In the genomic region with DNA sequence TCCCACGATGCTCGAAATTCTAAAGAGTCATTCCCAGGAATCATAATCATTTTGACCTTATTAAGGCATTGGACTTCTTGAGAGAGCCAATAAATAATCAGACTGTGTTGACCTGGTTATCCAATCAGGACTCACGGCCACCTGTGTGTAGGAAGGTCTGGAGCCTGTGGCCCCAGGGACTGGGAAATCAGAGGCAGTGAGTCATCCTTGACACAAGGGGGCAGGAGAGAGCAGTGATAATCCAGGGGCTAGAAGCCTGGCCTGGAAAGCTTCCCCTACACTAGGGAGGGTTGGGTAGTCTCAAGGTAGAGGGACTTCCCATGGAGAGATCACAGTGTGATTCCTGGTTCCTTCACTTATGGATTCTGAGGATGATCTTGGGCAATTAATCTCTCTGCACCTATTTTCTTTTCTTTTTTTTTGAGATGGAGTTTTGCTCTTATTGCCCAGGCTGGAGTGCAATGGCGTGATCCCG, we compare ENCODE assay signal across 1 cellular context.
TF ChIP-seq lines count a peak whose summit lies in the region.

No MANE protein-coding gene starts in this region.

TF ChIP-seq in HepG2, 621 proteins besides CTCF, POLR2A, EP300 and RAD21 (continued from another document and continues in another):
- TF ChIP-seq, protein P1, sequence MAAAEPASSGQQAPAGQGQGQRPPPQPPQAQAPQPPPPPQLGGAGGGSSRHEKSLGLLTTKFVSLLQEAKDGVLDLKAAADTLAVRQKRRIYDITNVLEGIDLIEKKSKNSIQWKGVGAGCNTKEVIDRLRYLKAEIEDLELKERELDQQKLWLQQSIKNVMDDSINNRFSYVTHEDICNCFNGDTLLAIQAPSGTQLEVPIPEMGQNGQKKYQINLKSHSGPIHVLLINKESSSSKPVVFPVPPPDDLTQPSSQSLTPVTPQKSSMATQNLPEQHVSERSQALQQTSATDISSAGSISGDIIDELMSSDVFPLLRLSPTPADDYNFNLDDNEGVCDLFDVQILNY (CRISPR knock-in tag; conservative IDR thresholded peaks at IDR 0.05): no peak
- TF ChIP-seq TEAD3 (CRISPR knock-in tag; optimal IDR thresholded peaks at IDR 0.05; ENCODE audit: borderline replicate concordance) (peak; percentile 31), THAP11 (CRISPR knock-in tag; IDR thresholded peaks at IDR 0.05) (0 out of 2 replicates have a peak, but pooled peaks have one; percentile 40), ZFP36 (IDR thresholded peaks at IDR 0.05; ENCODE audit: borderline replicate concordance, low read depth, low read length, partially characterized antibody) (no peak), ZKSCAN1 (IDR thresholded peaks at IDR 0.05; ENCODE audit: low read length) (no peak), RFX1 (IDR thresholded peaks at IDR 0.05) (no peak), HMGA1 (CRISPR knock-in tag; conservative IDR thresholded peaks at IDR 0.05) (no peak), SMC3 (IDR thresholded peaks at IDR 0.05; ENCODE audit: low read length) (peak; percentile 95), SMARCC2 (IDR thresholded peaks at IDR 0.05) (no peak), NR2C2 (CRISPR knock-in tag; IDR thresholded peaks at IDR 0.05; ENCODE audit: borderline replicate concordance) (no peak), ZNF556 (CRISPR knock-in tag; IDR thresholded peaks at IDR 0.05; ENCODE audit: borderline replicate concordance) (no peak), MAFG (CRISPR knock-in tag; IDR thresholded peaks at IDR 0.05) (no peak), ZNF367 (CRISPR knock-in tag; IDR thresholded peaks at IDR 0.05; ENCODE audit: borderline replicate concordance) (no peak), AHR (CRISPR knock-in tag; IDR thresholded peaks at IDR 0.05) (no peak), SYNCRIP (IDR thresholded peaks at IDR 0.05; ENCODE audit: insufficient read depth, low read depth, low read length) (no peak), ZNF614 (CRISPR knock-in tag; IDR thresholded peaks at IDR 0.05; ENCODE audit: borderline replicate concordance) (0 out of 2 replicates have a peak, but pooled peaks have one; percentile 33), MTF1 (CRISPR knock-in tag; IDR thresholded peaks at IDR 0.05) (no peak), SRSF1 (optimal IDR thresholded peaks at IDR 0.05; ENCODE audit: low read depth, low read length) (no peak), KDM4B (CRISPR knock-in tag; IDR thresholded peaks at IDR 0.05) (0 out of 2 replicates have a peak, but pooled peaks have one; percentile 46), ZNF768 (CRISPR knock-in tag; IDR thresholded peaks at IDR 0.05) (no peak), REL (CRISPR knock-in tag; conservative IDR thresholded peaks at IDR 0.05) (no peak), CENPT (CRISPR knock-in tag; IDR thresholded peaks at IDR 0.05; ENCODE audit: low read depth) (no peak), ZNF7 (CRISPR knock-in tag; IDR thresholded peaks at IDR 0.05) (no peak), ZNF326 (CRISPR knock-in tag; IDR thresholded peaks at IDR 0.05; ENCODE audit: borderline replicate concordance) (no peak), ZFP36L2 (CRISPR knock-in tag; IDR thresholded peaks at IDR 0.05) (no peak), FOXA1 (IDR thresholded peaks at IDR 0.05) (no peak), FOXA1 (CRISPR knock-in tag; IDR thresholded peaks at IDR 0.05) (no peak), ZNF335 (CRISPR knock-in tag; IDR thresholded peaks at IDR 0.05) (no peak), PTBP1 (IDR thresholded peaks at IDR 0.05; ENCODE audit: low read depth, low read length, poor library complexity, severe bottlenecking) (no peak), ZNF180 (CRISPR knock-in tag; IDR thresholded peaks at IDR 0.05; ENCODE audit: borderline replicate concordance, low read depth) (no peak), ZNF224 (CRISPR knock-in tag; IDR thresholded peaks at IDR 0.05) (no peak), KAT7 (CRISPR knock-in tag; IDR thresholded peaks at IDR 0.05; ENCODE audit: borderline replicate concordance) (no peak), GPN1 (CRISPR knock-in tag; IDR thresholded peaks at IDR 0.05; ENCODE audit: borderline replicate concordance) (no peak), SALL1 (CRISPR knock-in tag; IDR thresholded peaks at IDR 0.05) (no peak), NCOA2 (CRISPR knock-in tag; IDR thresholded peaks at IDR 0.05) (no peak), ZSCAN31 (CRISPR knock-in tag; IDR thresholded peaks at IDR 0.05; ENCODE audit: low read depth) (no peak), HNF4G (IDR thresholded peaks at IDR 0.05; ENCODE audit: borderline replicate concordance, low read depth, low read length) (no peak), HNF4G (CRISPR knock-in tag; IDR thresholded peaks at IDR 0.05; ENCODE audit: borderline replicate concordance, low read depth) (no peak), ZNF549 (CRISPR knock-in tag; IDR thresholded peaks at IDR 0.05) (no peak), ZSCAN22 (CRISPR knock-in tag; IDR thresholded peaks at IDR 0.05) (no peak), ZNF12 (CRISPR knock-in tag; IDR thresholded peaks at IDR 0.05) (no peak), KLF9 (CRISPR knock-in tag; IDR thresholded peaks at IDR 0.05; ENCODE audit: low read depth) (no peak), MTA3 (CRISPR knock-in tag; IDR thresholded peaks at IDR 0.05) (no peak), ZNF34 (CRISPR knock-in tag; IDR thresholded peaks at IDR 0.05; ENCODE audit: borderline replicate concordance) (no peak), ZFP36L1 (CRISPR knock-in tag; IDR thresholded peaks at IDR 0.05) (no peak)
- TF ChIP-seq, protein P2, sequence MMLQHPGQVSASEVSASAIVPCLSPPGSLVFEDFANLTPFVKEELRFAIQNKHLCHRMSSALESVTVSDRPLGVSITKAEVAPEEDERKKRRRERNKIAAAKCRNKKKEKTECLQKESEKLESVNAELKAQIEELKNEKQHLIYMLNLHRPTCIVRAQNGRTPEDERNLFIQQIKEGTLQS (CRISPR knock-in tag; IDR thresholded peaks at IDR 0.05): no peak
- TF ChIP-seq, protein P3, sequence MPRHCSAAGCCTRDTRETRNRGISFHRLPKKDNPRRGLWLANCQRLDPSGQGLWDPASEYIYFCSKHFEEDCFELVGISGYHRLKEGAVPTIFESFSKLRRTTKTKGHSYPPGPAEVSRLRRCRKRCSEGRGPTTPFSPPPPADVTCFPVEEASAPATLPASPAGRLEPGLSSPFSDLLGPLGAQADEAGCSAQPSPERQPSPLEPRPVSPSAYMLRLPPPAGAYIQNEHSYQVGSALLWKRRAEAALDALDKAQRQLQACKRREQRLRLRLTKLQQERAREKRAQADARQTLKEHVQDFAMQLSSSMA (CRISPR knock-in tag; IDR thresholded peaks at IDR 0.05): no peak
- TF ChIP-seq, protein P4, sequence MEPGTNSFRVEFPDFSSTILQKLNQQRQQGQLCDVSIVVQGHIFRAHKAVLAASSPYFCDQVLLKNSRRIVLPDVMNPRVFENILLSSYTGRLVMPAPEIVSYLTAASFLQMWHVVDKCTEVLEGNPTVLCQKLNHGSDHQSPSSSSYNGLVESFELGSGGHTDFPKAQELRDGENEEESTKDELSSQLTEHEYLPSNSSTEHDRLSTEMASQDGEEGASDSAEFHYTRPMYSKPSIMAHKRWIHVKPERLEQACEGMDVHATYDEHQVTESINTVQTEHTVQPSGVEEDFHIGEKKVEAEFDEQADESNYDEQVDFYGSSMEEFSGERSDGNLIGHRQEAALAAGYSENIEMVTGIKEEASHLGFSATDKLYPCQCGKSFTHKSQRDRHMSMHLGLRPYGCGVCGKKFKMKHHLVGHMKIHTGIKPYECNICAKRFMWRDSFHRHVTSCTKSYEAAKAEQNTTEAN (CRISPR knock-in tag; conservative IDR thresholded peaks at IDR 0.05): no peak
- TF ChIP-seq, protein P5, sequence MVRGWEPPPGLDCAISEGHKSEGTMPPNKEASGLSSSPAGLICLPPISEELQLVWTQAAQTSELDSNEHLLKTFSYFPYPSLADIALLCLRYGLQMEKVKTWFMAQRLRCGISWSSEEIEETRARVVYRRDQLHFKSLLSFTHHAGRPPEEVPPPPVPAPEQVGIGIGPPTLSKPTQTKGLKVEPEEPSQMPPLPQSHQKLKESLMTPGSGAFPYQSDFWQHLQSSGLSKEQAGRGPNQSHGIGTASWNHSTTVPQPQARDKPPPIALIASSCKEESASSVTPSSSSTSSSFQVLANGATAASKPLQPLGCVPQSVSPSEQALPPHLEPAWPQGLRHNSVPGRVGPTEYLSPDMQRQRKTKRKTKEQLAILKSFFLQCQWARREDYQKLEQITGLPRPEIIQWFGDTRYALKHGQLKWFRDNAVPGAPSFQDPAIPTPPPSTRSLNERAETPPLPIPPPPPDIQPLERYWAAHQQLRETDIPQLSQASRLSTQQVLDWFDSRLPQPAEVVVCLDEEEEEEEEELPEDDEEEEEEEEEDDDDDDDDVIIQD (CRISPR knock-in tag; IDR thresholded peaks at IDR 0.05; ENCODE audit: low read depth): 0 out of 2 replicates have a peak, but pooled peaks have one; percentile 43
- TF ChIP-seq, protein P6, sequence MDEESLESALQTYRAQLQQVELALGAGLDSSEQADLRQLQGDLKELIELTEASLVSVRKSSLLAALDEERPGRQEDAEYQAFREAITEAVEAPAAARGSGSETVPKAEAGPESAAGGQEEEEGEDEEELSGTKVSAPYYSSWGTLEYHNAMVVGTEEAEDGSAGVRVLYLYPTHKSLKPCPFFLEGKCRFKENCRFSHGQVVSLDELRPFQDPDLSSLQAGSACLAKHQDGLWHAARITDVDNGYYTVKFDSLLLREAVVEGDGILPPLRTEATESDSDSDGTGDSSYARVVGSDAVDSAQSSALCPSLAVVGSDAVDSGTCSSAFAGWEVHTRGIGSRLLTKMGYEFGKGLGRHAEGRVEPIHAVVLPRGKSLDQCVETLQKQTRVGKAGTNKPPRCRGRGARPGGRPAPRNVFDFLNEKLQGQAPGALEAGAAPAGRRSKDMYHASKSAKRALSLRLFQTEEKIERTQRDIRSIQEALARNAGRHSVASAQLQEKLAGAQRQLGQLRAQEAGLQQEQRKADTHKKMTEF (CRISPR knock-in tag; IDR thresholded peaks at IDR 0.05): no peak
- TF ChIP-seq, protein P7, sequence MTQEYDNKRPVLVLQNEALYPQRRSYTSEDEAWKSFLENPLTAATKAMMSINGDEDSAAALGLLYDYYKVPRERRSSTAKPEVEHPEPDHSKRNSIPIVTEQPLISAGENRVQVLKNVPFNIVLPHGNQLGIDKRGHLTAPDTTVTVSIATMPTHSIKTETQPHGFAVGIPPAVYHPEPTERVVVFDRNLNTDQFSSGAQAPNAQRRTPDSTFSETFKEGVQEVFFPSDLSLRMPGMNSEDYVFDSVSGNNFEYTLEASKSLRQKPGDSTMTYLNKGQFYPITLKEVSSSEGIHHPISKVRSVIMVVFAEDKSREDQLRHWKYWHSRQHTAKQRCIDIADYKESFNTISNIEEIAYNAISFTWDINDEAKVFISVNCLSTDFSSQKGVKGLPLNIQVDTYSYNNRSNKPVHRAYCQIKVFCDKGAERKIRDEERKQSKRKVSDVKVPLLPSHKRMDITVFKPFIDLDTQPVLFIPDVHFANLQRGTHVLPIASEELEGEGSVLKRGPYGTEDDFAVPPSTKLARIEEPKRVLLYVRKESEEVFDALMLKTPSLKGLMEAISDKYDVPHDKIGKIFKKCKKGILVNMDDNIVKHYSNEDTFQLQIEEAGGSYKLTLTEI (CRISPR knock-in tag; conservative IDR thresholded peaks at IDR 0.05): no peak
- TF ChIP-seq, protein P8, sequence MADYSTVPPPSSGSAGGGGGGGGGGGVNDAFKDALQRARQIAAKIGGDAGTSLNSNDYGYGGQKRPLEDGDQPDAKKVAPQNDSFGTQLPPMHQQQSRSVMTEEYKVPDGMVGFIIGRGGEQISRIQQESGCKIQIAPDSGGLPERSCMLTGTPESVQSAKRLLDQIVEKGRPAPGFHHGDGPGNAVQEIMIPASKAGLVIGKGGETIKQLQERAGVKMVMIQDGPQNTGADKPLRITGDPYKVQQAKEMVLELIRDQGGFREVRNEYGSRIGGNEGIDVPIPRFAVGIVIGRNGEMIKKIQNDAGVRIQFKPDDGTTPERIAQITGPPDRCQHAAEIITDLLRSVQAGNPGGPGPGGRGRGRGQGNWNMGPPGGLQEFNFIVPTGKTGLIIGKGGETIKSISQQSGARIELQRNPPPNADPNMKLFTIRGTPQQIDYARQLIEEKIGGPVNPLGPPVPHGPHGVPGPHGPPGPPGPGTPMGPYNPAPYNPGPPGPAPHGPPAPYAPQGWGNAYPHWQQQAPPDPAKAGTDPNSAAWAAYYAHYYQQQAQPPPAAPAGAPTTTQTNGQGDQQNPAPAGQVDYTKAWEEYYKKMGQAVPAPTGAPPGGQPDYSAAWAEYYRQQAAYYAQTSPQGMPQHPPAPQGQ (CRISPR knock-in tag; IDR thresholded peaks at IDR 0.05; ENCODE audit: borderline replicate concordance): no peak
- TF ChIP-seq, protein P9, sequence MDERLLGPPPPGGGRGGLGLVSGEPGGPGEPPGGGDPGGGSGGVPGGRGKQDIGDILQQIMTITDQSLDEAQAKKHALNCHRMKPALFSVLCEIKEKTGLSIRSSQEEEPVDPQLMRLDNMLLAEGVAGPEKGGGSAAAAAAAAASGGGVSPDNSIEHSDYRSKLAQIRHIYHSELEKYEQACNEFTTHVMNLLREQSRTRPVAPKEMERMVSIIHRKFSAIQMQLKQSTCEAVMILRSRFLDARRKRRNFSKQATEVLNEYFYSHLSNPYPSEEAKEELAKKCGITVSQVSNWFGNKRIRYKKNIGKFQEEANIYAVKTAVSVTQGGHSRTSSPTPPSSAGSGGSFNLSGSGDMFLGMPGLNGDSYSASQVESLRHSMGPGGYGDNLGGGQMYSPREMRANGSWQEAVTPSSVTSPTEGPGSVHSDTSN (CRISPR knock-in tag; IDR thresholded peaks at IDR 0.05): no peak
- TF ChIP-seq, protein P10, sequence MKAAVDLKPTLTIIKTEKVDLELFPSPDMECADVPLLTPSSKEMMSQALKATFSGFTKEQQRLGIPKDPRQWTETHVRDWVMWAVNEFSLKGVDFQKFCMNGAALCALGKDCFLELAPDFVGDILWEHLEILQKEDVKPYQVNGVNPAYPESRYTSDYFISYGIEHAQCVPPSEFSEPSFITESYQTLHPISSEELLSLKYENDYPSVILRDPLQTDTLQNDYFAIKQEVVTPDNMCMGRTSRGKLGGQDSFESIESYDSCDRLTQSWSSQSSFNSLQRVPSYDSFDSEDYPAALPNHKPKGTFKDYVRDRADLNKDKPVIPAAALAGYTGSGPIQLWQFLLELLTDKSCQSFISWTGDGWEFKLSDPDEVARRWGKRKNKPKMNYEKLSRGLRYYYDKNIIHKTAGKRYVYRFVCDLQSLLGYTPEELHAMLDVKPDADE (CRISPR knock-in tag; IDR thresholded peaks at IDR 0.05): no peak
